Comparison of ENCODE assay signal across 9 cellular contexts in genomic region chr9:17578911-17579793, GRCh38. TPM values are rescaled to one million over a fixed set of nuclear protein-coding genes. Genes with fewer than 3 reads are reported as not detected.
DNase-seq lines count a peak whose midpoint lies in the region; ATAC-seq, FAIRE-seq and TF ChIP-seq lines count a peak whose summit lies in the region.
"Had no signal": no experiment of that assay in that cellular context is flagged by ENCODE, and none has a peak within 500 bp of the region (broad histone marks: within the 10 kb centered on the region; RNA-seq: fewer than 3 reads in every experiment).

SH3GL2 (plus strand) TSS chr9:17579066.

- H3K4me1 ChIP-seq in A549 (0 out of 3 replicates have a peak, but pooled peaks cover 5% of the 10 kb centered on the region), KMS-11 (ENCODE audit: low read depth, poor library complexity, severe bottlenecking) (peaks cover 4% of the 10 kb centered on the region)

- 0 out of 6 replicates have a peak within 1 kb of the TSS, but pooled peaks of 1 of the 2 experiments have one; percentile 20 for H3K27ac ChIP-seq in A549
- H3K27ac ChIP-seq in KMS-11, result no peak within 1 kb of the TSS
- H3K27ac ChIP-seq: adrenal gland had no signal

- H2AFZ ChIP-seq in KMS-11 (ENCODE audit: low read depth), result peak within 1 kb of the TSS; percentile 85

- no peak for TF ChIP-seq POLR2A in A549 (IDR thresholded peaks at IDR 0.05; ENCODE audit: low read length)
- TF ChIP-seq POLR2A in GM18505 (IDR thresholded peaks at IDR 0.05; ENCODE audit: borderline replicate concordance, extremely low read depth, insufficient read depth, insufficient read length), result no peak

- no peaks in the 10 kb centered on the region for H3K27me3 ChIP-seq in KMS-11 (ENCODE audit: insufficient read depth, low read depth)

- ATAC-seq in A549 (peak; percentile 76 to 89), GM18505 (IDR thresholded peaks at IDR 0.05; ENCODE audit: unreplicated experiment) (peak; percentile 75)

- no peaks in the 10 kb centered on the region for H3K9me3 Mint-ChIP-seq in neural crest cell

- H3K9me3 ChIP-seq in A549, result no peaks in the 10 kb centered on the region; the same call in 2 of the 3 replicates
- H3K9me3 ChIP-seq: adrenal gland had no signal

- no peaks in the 10 kb centered on the region for H3K36me3 Mint-ChIP-seq in neural crest cell (ENCODE audit: low read depth)

- no peaks in the 10 kb centered on the region for H4K20me1 ChIP-seq in KMS-11 (ENCODE audit: insufficient read depth)

- peaks cover 80% of the 10 kb centered on the region for H3K27me3 Mint-ChIP-seq in neural crest cell (ENCODE audit: low read depth)

- no peak for FAIRE-seq in A549 (lab: Jason Lieb, UNC)
- FAIRE-seq in HTR-8/SVneo (lab: Jason Lieb, UNC), result no peak

- no peaks in the 10 kb centered on the region for H3K79me2 ChIP-seq in KMS-11 (ENCODE audit: insufficient read depth, low read depth)

- H3K4me2 ChIP-seq in A549, result peak within 1 kb of the TSS; percentile 94
- peak within 1 kb of the TSS; percentile 60 for H3K4me2 ChIP-seq in KMS-11

- peak within 1 kb of the TSS; percentile 37; the same call in 1 of the 2 replicates for H3K9ac ChIP-seq in KMS-11

- H3K27ac Mint-ChIP-seq in neural crest cell (ENCODE audit: unreplicated experiment), result no peak within 1 kb of the TSS

- H3K4me3 Mint-ChIP-seq in neural crest cell, result peak within 1 kb of the TSS; percentile 84

- no peak for TF ChIP-seq EP300 in A549 (IDR thresholded peaks at IDR 0.05)

- POLR2A ChIA-PET in A549 (lab: Yijun Ruan, JAX), result no interaction called here

- no peak for TF ChIP-seq RAD21 in A549 (conservative IDR thresholded peaks at IDR 0.05 in 1 of 2, IDR thresholded peaks at IDR 0.05 in 1 of 2)

- no peak for TF ChIP-seq CTCF in A549 (IDR thresholded peaks at IDR 0.05)
- no peak for TF ChIP-seq CTCF in KMS-11 (conservative IDR thresholded peaks at IDR 0.05; ENCODE audit: low read depth, low read length)
- no peak for TF ChIP-seq CTCF in fibroblast of the aortic adventitia (IDR thresholded peaks at IDR 0.05; ENCODE audit: insufficient read depth, low read length)
- no peak for TF ChIP-seq CTCF in neural crest cell (conservative IDR thresholded peaks at IDR 0.05)

- DNase-seq in A549 (ENCODE audit: low read depth in 1 of 2, low spot score in 1 of 2) (peak; percentile 15 to 35), T1000 (lab: John Stamatoyannopoulos, UW) (peak; percentile 10), fibroblast of the aortic adventitia (ENCODE audit: low read depth) (peak; percentile 8), neural crest cell (ENCODE audit: low read depth, low spot score) (peak; percentile 35), HTR-8/SVneo (ENCODE audit: insufficient read length, low spot score) (no peak), SIG-M5 (lab: John Stamatoyannopoulos, UW) (no peak)

- CTCF ChIA-PET in A549 (lab: Yijun Ruan, JAX), result no interaction called here

- WGBS in A549 (ENCODE audit: missing lambda C conversion rate), result 5% methylated on average over 4 of the region's 109 CpGs

- H3K36me3 ChIP-seq in KMS-11 (ENCODE audit: insufficient read depth), result no peaks in the 10 kb centered on the region
- H3K36me3 ChIP-seq: adrenal gland had no signal

- H3K4me1 Mint-ChIP-seq in neural crest cell, result no peaks in the 10 kb centered on the region

- H3K4me3 ChIP-seq in A549 (peak within 1 kb of the TSS; percentile 55), KMS-11 (IDR thresholded peaks at IDR 0.05; ENCODE audit: insufficient read depth, low read depth, low read length) (no peak within 1 kb of the TSS), fibroblast of the aortic adventitia (ENCODE audit: low read depth, low read length) (peak within 1 kb of the TSS; percentile 52)

TF ChIP-seq in A549, 52 proteins besides CTCF, POLR2A, EP300 and RAD21:
- TF ChIP-seq MAX (IDR thresholded peaks at IDR 0.05), result peak; percentile 24
- TF ChIP-seq SREBF2 (IDR thresholded peaks at IDR 0.05), result no peak

RNA-seq across cellular contexts. Expression of gene SH3GL2, which starts in this region (rescaled TPM):
- 0.03 TPM in 1 of 2 replicates, not detected in the other for polyA plus RNA-seq in A549 (2011; rRNA removed)
- 0.01 TPM in 1 of 2 replicates, not detected in the other for polyA plus RNA-seq in A549 (2012; cell fraction: cytosol; rRNA removed)
- polyA plus RNA-seq in A549 (2012; cell fraction: nucleus; rRNA removed), result 0.04 TPM in 2 replicates
- polyA plus RNA-seq in A549 (2017; fragmentation: RNase III; extraction: RNeasy Plus Mini Kit Qiagen cat#74134 plus additional on column Dnase treatment), result 0.03 to 0.25 TPM (median 0.04 TPM) in 3 replicates
- not detected in 2 replicates for polyA minus RNA-seq in A549 (2011; rRNA and poly(A)+ RNA removed)
- total RNA-seq in fibroblast of the aortic adventitia (ENCODE audit: low replicate concordance), result 0.18 TPM in 1 of 2 replicates, not detected in the other
- 0.89 and 1.1 TPM in 2 replicates for total RNA-seq in neural crest cell

Comparison
In these comparisons a context has a peak if more than half of its experiments do, and no peak if none do; other contexts are left out.
1. Peak in DNase-seq, ATAC-seq, H3K4me3 ChIP-seq and H3K4me2 ChIP-seq in A549; RNA of the gene not detected or under 1 TPM.
2. Peak in DNase-seq and H3K4me3 ChIP-seq in fibroblast of the aortic adventitia; RNA of the gene not detected or under 1 TPM.
3. DNase-seq: peak in T1000 (single experiment) and neural crest cell (single experiment); none in HTR-8/SVneo (single experiment) and SIG-M5 (single experiment).